Comparison of ENCODE assay signal across 1 cellular context in genomic region chr3:56680054-56680453, GRCh38.
TF ChIP-seq lines count a peak whose summit lies in the region.

No MANE protein-coding gene starts in this region.

TF ChIP-seq in SK-N-SH, 30 proteins besides CTCF, POLR2A, EP300 and RAD21 (continued from another document):
- no peak for TF ChIP-seq PBX3 (IDR thresholded peaks at IDR 0.05)
